Comparison of ENCODE assay signal across 20 cellular contexts in genomic region chr11:24239016-24239720, GRCh38.
A peak's percentile ranks its signal among the peaks of the same experiment; 100 is the strongest.
DNase-seq lines count a peak whose midpoint lies in the region; ATAC-seq, FAIRE-seq and TF ChIP-seq lines count a peak whose summit lies in the region.
"Had no signal": no experiment of that assay in that cellular context is flagged by ENCODE, and none has a peak within 500 bp of the region (broad histone marks: within the 10 kb centered on the region; RNA-seq: fewer than 3 reads in every experiment).

No MANE protein-coding gene starts in this region.

- no peaks in the 10 kb centered on the region for H3K27me3 ChIP-seq in CD4-positive, alpha-beta T cell (ENCODE audit: control insufficient read depth, insufficient read depth, low read length)
- H3K27me3 ChIP-seq in MM.1S (replicated peaks; ENCODE audit: insufficient read depth, low read length), result no peaks in the 10 kb centered on the region
- H3K27me3 ChIP-seq: BE2C had no signal

- no peak overlapping the region for H2AFZ ChIP-seq in MM.1S (ENCODE audit: low read length)
- H2AFZ ChIP-seq: GM23338 had no signal

- no peak overlapping the region for H3K4me3 ChIP-seq in astrocyte of the spinal cord (ENCODE audit: low read depth, low read length)
- H3K4me3 ChIP-seq in MM.1S (ENCODE audit: low read length), result no peak overlapping the region
- H3K4me3 ChIP-seq: GM23338 had no signal

- POLR2A ChIA-PET in CD4-positive, alpha-beta T cell (lab: Charles Lee), result no interaction called here

- H3K27ac Mint-ChIP-seq in CD4-positive, alpha-beta T cell, result no peak overlapping the region
- H3K27ac Mint-ChIP-seq: GM23338; T-helper 2 cell treated with Interferon-gamma antibody and Interleukin-4, amounts not matched to agents 5 μg/mL and 100 μg/mL, for 36 hours had no signal

- FAIRE-seq in RCC 7860 (lab: Jason Lieb, UNC), result no peak
- FAIRE-seq: HTR-8/SVneo, urothelium cell line had no signal

- no peak overlapping the region for H3K4me2 ChIP-seq in MM.1S (ENCODE audit: low read depth, low read length)
- H3K4me2 ChIP-seq: GM23338 had no signal

- H3K27me3 Mint-ChIP-seq in CD4-positive, alpha-beta T cell, result no peaks in the 10 kb centered on the region
- H3K27me3 Mint-ChIP-seq: central memory CD8-positive, alpha-beta T cell had no signal

- intact Hi-C loops in CD4-positive, alpha-beta T cell (cut with DNase I, micrococcal nuclease), result no loop called here

- H3K4me1 Mint-ChIP-seq in CD4-positive, alpha-beta T cell (ENCODE audit: low read depth), result no peaks in the 10 kb centered on the region
- H3K4me1 Mint-ChIP-seq: central memory CD8-positive, alpha-beta T cell; GM23338 had no signal

- H3K9me3 ChIP-seq in CD4-positive, alpha-beta T cell (ENCODE audit: control insufficient read depth, low read length), result no peaks in the 10 kb centered on the region
- H3K9me3 ChIP-seq in MM.1S (replicated peaks; ENCODE audit: insufficient read depth, low read length), result no peaks in the 10 kb centered on the region
- H3K9me3 ChIP-seq: BE2C had no signal

- CTCF ChIA-PET in CD4-positive, alpha-beta T cell (lab: Charles Lee), result no interaction called here

- peaks cover 18% of the 10 kb centered on the region for H3K9me3 Mint-ChIP-seq in CD4-positive, alpha-beta T cell
- H3K9me3 Mint-ChIP-seq: GM23338 had no signal

- H3K27ac ChIP-seq in CD4-positive, alpha-beta T cell (ENCODE audit: low read depth, low read length), result no peak overlapping the region
- no peak overlapping the region for H3K27ac ChIP-seq in MM.1S (ENCODE audit: low read length)
- H3K27ac ChIP-seq: epithelial cell of prostate had no signal

- H3K79me2 ChIP-seq in MM.1S (ENCODE audit: low read length), result no peaks in the 10 kb centered on the region

- H4K20me1 ChIP-seq in MM.1S (ENCODE audit: insufficient read depth, low read length), result no peaks in the 10 kb centered on the region

- H3K9me2 ChIP-seq in MM.1S (replicated peaks; ENCODE audit: insufficient read depth, low read length), result no peaks in the 10 kb centered on the region

- H3F3A ChIP-seq in MM.1S (ENCODE audit: insufficient read depth, low read length), result no peaks in the 10 kb centered on the region

- H3K4me1 ChIP-seq in MM.1S (ENCODE audit: low read length), result no peaks in the 10 kb centered on the region

- no peak overlapping the region for H3K4me3 Mint-ChIP-seq in CD4-positive, alpha-beta T cell
- H3K4me3 Mint-ChIP-seq: central memory CD8-positive, alpha-beta T cell; GM23338; T-helper 2 cell treated with Interferon-gamma antibody and Interleukin-4, amounts not matched to agents 5 μg/mL and 100 μg/mL, for 36 hours had no signal

- no peak overlapping the region for H3K9ac ChIP-seq in MM.1S (ENCODE audit: low read length)

- no peaks in the 10 kb centered on the region for H3K36me3 ChIP-seq in MM.1S (replicated peaks; ENCODE audit: insufficient read depth, low read length)
- H3K36me3 ChIP-seq: BE2C had no signal

- TF ChIP-seq CTCF in AG09319 (IDR thresholded peaks at IDR 0.05; ENCODE audit: low read depth, low read length) (no peak), astrocyte of the spinal cord (IDR thresholded peaks at IDR 0.05; ENCODE audit: low read depth, low read length) (no peak), MM.1S (IDR thresholded peaks at IDR 0.05; ENCODE audit: low read length) (no peak)
- no peak for TF ChIP-seq CTCF in CD4-positive, alpha-beta T cell (IDR thresholded peaks at IDR 0.05)

- no peak for ATAC-seq in CD4-positive, alpha-beta T cell (ENCODE audit: poor library complexity)
- ATAC-seq: GM23338 had no signal

- H3K36me3 Mint-ChIP-seq in CD4-positive, alpha-beta T cell (ENCODE audit: low read depth), result no peaks in the 10 kb centered on the region

- in situ Hi-C loops in astrocyte of the spinal cord (cut with HindIII; ENCODE audit: low sequenced_read_pairs), result no loop called here

- peak; percentile 7 for DNase-seq in AG09319 (ENCODE audit: extremely low read depth, low read depth)
- DNase-seq in HT1080 (ENCODE audit: low read depth), result peak; percentile 48
- DNase-seq in astrocyte of the spinal cord (ENCODE audit: low read depth, low spot score), result peak; percentile 79
- peak; percentile 28 for DNase-seq in kidney tubule cell (ENCODE audit: low spot score)
- no peak for DNase-seq in CD4-positive, alpha-beta T cell
- DNase-seq in RCC 7860 (ENCODE audit: low spot score), result no peak
- DNase-seq in GDM1 (lab: John Stamatoyannopoulos, UW), result no peak
- no peak for DNase-seq in MM.1S
- DNase-seq: activated CD4-positive, alpha-beta T cell treated with anti-CD3 and anti-CD28 coated beads, Interleukin-2, amount 50 U/mL, for 48 hours; activated effector memory CD4-positive, alpha-beta T cell treated with anti-CD3 and anti-CD28 coated beads, Interleukin-2, amount 50 U/mL, for 16 hours; BE2C; midbrain; NCI-H1092; stimulated activated CD8-positive, alpha-beta memory T cell treated with anti-CD3 and anti-CD28 coated beads, Interleukin-4, amount 100 ng/mL, for 48 hours had no signal

Comparison
In these comparisons a context has a peak if more than half of its experiments do, and no peak if none do; other contexts are left out.
1. DNase-seq: peak in AG09319 (single experiment), HT1080 (single experiment), astrocyte of the spinal cord (single experiment) and kidney tubule cell (single experiment); none in CD4-positive, alpha-beta T cell (0 of 10), RCC 7860 (single experiment), GDM1 (single experiment) and MM.1S (single experiment).